Comparison of ENCODE assay signal across 16 cellular contexts in the genomic region with DNA sequence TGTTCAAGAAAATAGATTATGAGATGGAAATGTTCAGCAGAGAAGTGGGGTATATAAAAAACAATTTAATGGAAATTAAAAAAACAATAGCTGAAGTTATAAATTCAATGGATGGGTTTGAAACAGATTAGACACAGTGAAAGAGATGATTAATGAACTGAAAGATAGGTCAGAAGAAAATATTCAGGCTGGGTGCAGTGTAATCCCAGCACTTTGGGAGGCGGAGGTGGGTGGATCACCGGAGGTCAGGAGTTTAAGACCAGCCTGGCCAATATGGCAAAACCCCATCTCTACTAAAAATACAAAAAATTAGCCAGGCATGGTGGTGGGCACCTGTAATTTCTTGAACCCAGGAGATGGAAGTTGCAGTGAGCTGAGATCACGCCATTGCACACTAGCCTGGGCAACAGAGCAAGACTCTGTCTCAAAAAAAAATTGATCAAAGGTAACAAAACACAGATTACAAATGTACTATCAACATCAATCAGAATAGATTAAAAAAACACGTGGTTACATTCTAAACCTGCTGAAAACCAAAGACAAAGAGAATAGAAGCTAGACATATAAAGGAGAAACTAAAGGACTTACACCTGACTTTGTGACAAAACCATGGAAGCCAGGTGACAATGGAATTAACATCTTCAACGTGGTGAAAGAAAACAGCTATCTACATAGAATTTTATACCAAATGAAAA.
"Had no signal": no experiment of that assay in that cellular context is flagged by ENCODE, and none has a peak within 500 bp of the region (broad histone marks: within the 10 kb centered on the region; RNA-seq: fewer than 3 reads in every experiment).

No MANE protein-coding gene starts in this region.

- H3K4me1 Mint-ChIP-seq: activated naive CD8-positive, alpha-beta T cell treated with anti-CD3 and anti-CD28 coated beads, Interleukin-2, amount 50 U/mL, for 24 hours; memory B cell; nephron progenitor cell had no signal

- H3K4me1 ChIP-seq: pancreas, psoas muscle had no signal

- H3K4me3 Mint-ChIP-seq: activated CD4-positive, alpha-beta memory T cell treated with anti-CD3 and anti-CD28 coated beads for 36 hours; activated naive CD4-positive, alpha-beta T cell treated with anti-CD3 and anti-CD28 coated beads for 36 hours; activated naive CD8-positive, alpha-beta T cell treated with anti-CD3 and anti-CD28 coated beads, Interleukin-2, amount 50 U/mL, for 24 hours; memory B cell; nephron progenitor cell had no signal

- H3K9me3 ChIP-seq: pancreas had no signal

- H3K36me3 ChIP-seq: heart left ventricle, pancreas, right atrium auricular region, upper lobe of left lung had no signal

- DNase-seq: activated CD4-positive, alpha-beta memory T cell treated with anti-CD3 and anti-CD28 coated beads for 36 hours; activated CD4-positive, alpha-beta T cell treated with anti-CD3 and anti-CD28 coated beads for 48 hours; activated naive CD4-positive, alpha-beta T cell treated with anti-CD3 and anti-CD28 coated beads for 36 hours; activated naive CD8-positive, alpha-beta T cell treated with anti-CD3 and anti-CD28 coated beads, Interleukin-2, amount 50 U/mL, for 24 hours; activated T-cell treated with anti-CD3 and anti-CD28 coated beads, Interleukin-2, amount 50 U/mL, for 48 hours; cortex of kidney; heart left ventricle; nephron progenitor cell; pancreas; psoas muscle; stimulated activated CD4-positive, alpha-beta T cell treated with anti-CD3 and anti-CD28 coated beads, Interleukin-4, amount 100 ng/mL, for 24 hours; stimulated activated naive CD4-positive, alpha-beta T cell treated with Interleukin-2 at 50 U/mL for 16 hours; upper lobe of left lung had no signal

- H3K27ac ChIP-seq: epithelial cell of prostate, heart left ventricle, pancreas, psoas muscle, right atrium auricular region, upper lobe of left lung had no signal

- H3K27me3 Mint-ChIP-seq: activated CD4-positive, alpha-beta memory T cell treated with anti-CD3 and anti-CD28 coated beads for 36 hours had no signal

- H3K27me3 ChIP-seq: heart left ventricle, pancreas, right atrium auricular region, upper lobe of left lung had no signal

- H3K4me3 ChIP-seq: heart left ventricle, pancreas, psoas muscle, right atrium auricular region, upper lobe of left lung had no signal

- H3K27ac Mint-ChIP-seq: activated CD4-positive, alpha-beta memory T cell treated with anti-CD3 and anti-CD28 coated beads for 36 hours; activated naive CD4-positive, alpha-beta T cell treated with anti-CD3 and anti-CD28 coated beads for 36 hours; activated naive CD8-positive, alpha-beta T cell treated with anti-CD3 and anti-CD28 coated beads, Interleukin-2, amount 50 U/mL, for 24 hours; memory B cell; nephron progenitor cell had no signal
